Comparison of ENCODE assay signal across 11 cellular contexts in genomic region chr2:65069425-65069824, GRCh38. TPM values are rescaled to one million over a fixed set of nuclear protein-coding genes. Genes with fewer than 3 reads are reported as not detected.
DNase-seq lines count a peak whose midpoint lies in the region; ATAC-seq and TF ChIP-seq lines count a peak whose summit lies in the region.
"Had no signal": no experiment of that assay in that cellular context is flagged by ENCODE, and none has a peak within 500 bp of the region (broad histone marks: within the 10 kb centered on the region; RNA-seq: fewer than 3 reads in every experiment).

No MANE protein-coding gene starts in this region.

- H3K4me3 ChIP-seq in left ventricle myocardium inferior (no peak overlapping the region), breast epithelium (no peak overlapping the region), osteoblast (ENCODE audit: insufficient read depth, low read length) (no peak overlapping the region), vagina (no peak overlapping the region)

- H3K36me3 ChIP-seq in left ventricle myocardium inferior (peaks cover 44% of the 10 kb centered on the region), breast epithelium (no peaks in the 10 kb centered on the region), osteoblast (ENCODE audit: insufficient read depth, low read length) (peaks cover 32% of the 10 kb centered on the region), vagina (peaks cover 0 to 27% of the 10 kb centered on the region in 2 donors)

- H3K27me3 ChIP-seq in left ventricle myocardium inferior (ENCODE audit: low read depth) (no peaks in the 10 kb centered on the region), breast epithelium (no peaks in the 10 kb centered on the region), osteoblast (ENCODE audit: insufficient read depth, low read length) (no peaks in the 10 kb centered on the region), vagina (no peaks in the 10 kb centered on the region)

- CTCF ChIA-PET in HEK293T (lab: Yijun Ruan, JAX): no interaction called here

- TF ChIP-seq CTCF in left ventricle myocardium inferior (IDR thresholded peaks at IDR 0.05; ENCODE audit: borderline replicate concordance) (no peak), breast epithelium (IDR thresholded peaks at IDR 0.05) (no peak), osteoblast (IDR thresholded peaks at IDR 0.05; ENCODE audit: extremely low read depth, low read depth, low read length) (no peak), vagina (IDR thresholded peaks at IDR 0.05) (no peak)

- POLR2A ChIA-PET in HEK293T (lab: Yijun Ruan, JAX): interaction anchor here (1.1 kb wide), 1 partner anchor 61 kb away, joined by 3 read pairs; the partner anchor contains the start of gene RAB1A

- H3K79me2 ChIP-seq in osteoblast (ENCODE audit: insufficient read depth, low read length): peaks cover 27% of the 10 kb centered on the region

- no peak overlapping the region for H3K4me2 ChIP-seq in osteoblast (ENCODE audit: insufficient read depth, low read length)

- ATAC-seq in GM19467 (IDR thresholded peaks at IDR 0.05; ENCODE audit: unreplicated experiment): no peak

- peaks cover 9% of the 10 kb centered on the region for H4K20me1 ChIP-seq in osteoblast (ENCODE audit: insufficient read depth, low read length)

- H3K4me1 ChIP-seq in left ventricle myocardium inferior (peaks cover 93% of the 10 kb centered on the region), breast epithelium (peaks cover 8 to 27% of the 10 kb centered on the region in 2 donors), osteoblast (ENCODE audit: insufficient read depth, low read length) (peaks cover 31% of the 10 kb centered on the region), vagina (peaks cover 78% of the 10 kb centered on the region)

- H2AFZ ChIP-seq in osteoblast (ENCODE audit: low read length): no peak overlapping the region

- no peak for DNase-seq in left ventricle myocardium inferior
- no peak for DNase-seq in cardiac septum (ENCODE audit: low spot score)
- DNase-seq in breast epithelium (ENCODE audit: low spot score in 2 of 2): no peak
- DNase-seq in osteoblast (ENCODE audit: insufficient read length, low spot score, missing footprints): no peak
- no peak for DNase-seq in vagina (ENCODE audit: extremely low spot score in 2 of 2)
- no peak for DNase-seq in NCI-H2196 (lab: John Stamatoyannopoulos, UW; ENCODE audit: unreplicated experiment)
- no peak for DNase-seq in HEK293T (ENCODE audit: extremely low spot score)
- DNase-seq: activated CD4-positive, alpha-beta T cell treated with anti-CD3 and anti-CD28 coated beads for 4 hours; AML-193; GF-D8 had no signal

- H3K9me3 ChIP-seq in left ventricle myocardium inferior (replicated peaks) (no peaks in the 10 kb centered on the region), breast epithelium (no peaks in the 10 kb centered on the region), osteoblast (ENCODE audit: low read depth, low read length) (no peaks in the 10 kb centered on the region), vagina (no peaks in the 10 kb centered on the region)

- H3K27ac ChIP-seq in left ventricle myocardium inferior (replicated peaks) (peak overlapping the region; percentile 65), breast epithelium (peak overlapping the region; percentile 77 to 82), osteoblast (ENCODE audit: low read depth, low read length) (peak overlapping the region; percentile 53), vagina (peak overlapping the region; percentile 38)

- intact Hi-C loops in left ventricle myocardium inferior (cut with micrococcal nuclease): no loop called here
- intact Hi-C loops in cardiac septum (cut with DNase I): no loop called here
- intact Hi-C loops in breast epithelium (cut with DNase I; ENCODE audit: low total_unique reads): no loop called here
- intact Hi-C loops in vagina (cut with DNase I): no loop called here

- TF ChIP-seq POLR2A in breast epithelium (IDR thresholded peaks at IDR 0.05) (no peak), vagina (IDR thresholded peaks at IDR 0.05) (no peak)

TF ChIP-seq in HEK293T, 16 proteins besides CTCF, POLR2A, EP300 and RAD21:
- no peak for TF ChIP-seq LEF1 (IDR thresholded peaks at IDR 0.05; ENCODE audit: borderline replicate concordance)
- no peak for TF ChIP-seq FOXM1 (IDR thresholded peaks at IDR 0.05; ENCODE audit: borderline replicate concordance)
- TF ChIP-seq ZNF384 (IDR thresholded peaks at IDR 0.05): no peak
- TF ChIP-seq NFRKB (IDR thresholded peaks at IDR 0.05): no peak
- TF ChIP-seq FOXA1 (IDR thresholded peaks at IDR 0.05): no peak
- no peak for TF ChIP-seq ELF4 (IDR thresholded peaks at IDR 0.05)
- TF ChIP-seq SUZ12 (IDR thresholded peaks at IDR 0.05): no peak
- TF ChIP-seq SP1 (IDR thresholded peaks at IDR 0.05): no peak
- no peak for TF ChIP-seq BHLHE40 (IDR thresholded peaks at IDR 0.05; ENCODE audit: borderline replicate concordance)
- no peak for TF ChIP-seq TARDBP (IDR thresholded peaks at IDR 0.05)
- no peak for TF ChIP-seq CTBP1 (IDR thresholded peaks at IDR 0.05; ENCODE audit: borderline replicate concordance)
- TF ChIP-seq PKNOX1 (IDR thresholded peaks at IDR 0.05): no peak
- TF ChIP-seq L3MBTL2 (conservative IDR thresholded peaks at IDR 0.05): no peak
- no peak for TF ChIP-seq HDGF (IDR thresholded peaks at IDR 0.05; ENCODE audit: borderline replicate concordance)
- TF ChIP-seq ARNT (IDR thresholded peaks at IDR 0.05): no peak
- no peak for TF ChIP-seq FOXK2 (IDR thresholded peaks at IDR 0.05)
TF ChIP-seq in HEK293T: peak in this region for 0.

RNA-seq across cellular contexts. Expression of gene CEP68, which starts 13.2 kb away (rescaled TPM):
- 20.2 TPM for total RNA-seq in left ventricle myocardium inferior
- total RNA-seq in cardiac septum: 21.6 TPM
- total RNA-seq in breast epithelium: 10 to 100 TPM; 23.3 to 32.2 (median 25.0) TPM
- total RNA-seq in osteoblast: 13.6 and 14.5 TPM in 2 replicates
- total RNA-seq in vagina: 25.0 TPM
